ENCODE assay signal across 19 cellular contexts in genomic region chr16:54647216-54647615, GRCh38.
"Had no signal": no experiment of that assay in that cellular context is flagged by ENCODE, and none has a peak within 500 bp of the region (broad histone marks: within the 10 kb centered on the region; RNA-seq: fewer than 3 reads in every experiment).

No MANE protein-coding gene starts in this region.

- H3K27me3 Mint-ChIP-seq: activated CD4-positive, alpha-beta memory T cell treated with anti-CD3 and anti-CD28 coated beads, Interleukin-2, amount 10 ng/mL, durations not matched to agents 7 days and 5 days had no signal

- H3K4me3 Mint-ChIP-seq: activated CD4-positive, alpha-beta memory T cell treated with anti-CD3 and anti-CD28 coated beads, Interleukin-2, amount 10 ng/mL, durations not matched to agents 7 days and 5 days; activated naive CD4-positive, alpha-beta T cell treated with anti-CD3 and anti-CD28 coated beads, Interleukin-2, amount 50 U/mL, for 24 hours; activated T-cell treated with anti-CD3 and anti-CD28 coated beads, Interleukin-2, amount 50 U/mL, for 4 hours; memory B cell; nephron progenitor cell had no signal

- H3K27ac ChIP-seq: body of pancreas, gastroesophageal sphincter, left ventricle myocardium inferior, right lobe of liver, SJSA1, spleen had no signal

- H3K36me3 Mint-ChIP-seq: activated naive CD4-positive, alpha-beta T cell treated with anti-CD3 and anti-CD28 coated beads, Interleukin-2, amount 50 U/mL, for 24 hours; memory B cell had no signal

- H3K4me1 Mint-ChIP-seq: activated CD4-positive, alpha-beta memory T cell treated with anti-CD3 and anti-CD28 coated beads, Interleukin-2, amount 10 ng/mL, durations not matched to agents 7 days and 5 days; activated naive CD4-positive, alpha-beta T cell treated with anti-CD3 and anti-CD28 coated beads, Interleukin-2, amount 50 U/mL, for 24 hours; memory B cell had no signal

- ATAC-seq: activated T-cell treated with anti-CD3 and anti-CD28 coated beads, Interleukin-2, amount 50 U/mL, for 4 hours; body of pancreas; gastroesophageal sphincter; right lobe of liver had no signal

- H3K27ac Mint-ChIP-seq: activated CD4-positive, alpha-beta memory T cell treated with anti-CD3 and anti-CD28 coated beads, Interleukin-2, amount 10 ng/mL, durations not matched to agents 7 days and 5 days; activated naive CD4-positive, alpha-beta T cell treated with anti-CD3 and anti-CD28 coated beads, Interleukin-2, amount 50 U/mL, for 24 hours; memory B cell; nephron progenitor cell had no signal

- DNase-seq: activated CD4-positive, alpha-beta memory T cell treated with anti-CD3 and anti-CD28 coated beads, Interleukin-2, amount 10 ng/mL, durations not matched to agents 7 days and 5 days; activated CD4-positive, alpha-beta T cell treated with anti-CD3 and anti-CD28 coated beads for 4 hours; activated effector memory CD4-positive, alpha-beta T cell treated with anti-CD3 and anti-CD28 coated beads, Interleukin-2, amount 50 U/mL, for 16 hours; activated T-cell treated with anti-CD3 and anti-CD28 coated beads, Interleukin-2, amount 50 U/mL, for 4 hours; body of pancreas; effector CD8-positive, alpha-beta T cell; islet precursor cell; left ventricle myocardium inferior; nephron progenitor cell; right lobe of liver; spleen; stimulated activated CD4-positive, alpha-beta T cell treated with anti-CD3 and anti-CD28 coated beads, Interleukin-1b, Interleukin-23, amount 100 ng/mL, for 48 hours; T-helper 2 cell had no signal

- H3K27me3 ChIP-seq: body of pancreas, right lobe of liver, SJSA1, upper lobe of left lung had no signal

- H3K4me1 ChIP-seq: body of pancreas, gastroesophageal sphincter, right lobe of liver, SJSA1, spleen had no signal

- H3K9me3 ChIP-seq: body of pancreas, right lobe of liver, SJSA1, spleen, upper lobe of left lung had no signal

- H3K4me3 ChIP-seq: body of pancreas, gastroesophageal sphincter, left ventricle myocardium inferior, right lobe of liver, SJSA1, spleen, upper lobe of left lung had no signal

- H3K9me3 Mint-ChIP-seq: activated CD4-positive, alpha-beta memory T cell treated with anti-CD3 and anti-CD28 coated beads, Interleukin-2, amount 10 ng/mL, durations not matched to agents 7 days and 5 days; activated naive CD4-positive, alpha-beta T cell treated with anti-CD3 and anti-CD28 coated beads, Interleukin-2, amount 50 U/mL, for 24 hours had no signal

- H3K36me3 ChIP-seq: gastroesophageal sphincter, left ventricle myocardium inferior, right lobe of liver, SJSA1, spleen, upper lobe of left lung had no signal

- FAIRE-seq: endothelial cell of umbilical vein had no signal
